In the genomic region with DNA sequence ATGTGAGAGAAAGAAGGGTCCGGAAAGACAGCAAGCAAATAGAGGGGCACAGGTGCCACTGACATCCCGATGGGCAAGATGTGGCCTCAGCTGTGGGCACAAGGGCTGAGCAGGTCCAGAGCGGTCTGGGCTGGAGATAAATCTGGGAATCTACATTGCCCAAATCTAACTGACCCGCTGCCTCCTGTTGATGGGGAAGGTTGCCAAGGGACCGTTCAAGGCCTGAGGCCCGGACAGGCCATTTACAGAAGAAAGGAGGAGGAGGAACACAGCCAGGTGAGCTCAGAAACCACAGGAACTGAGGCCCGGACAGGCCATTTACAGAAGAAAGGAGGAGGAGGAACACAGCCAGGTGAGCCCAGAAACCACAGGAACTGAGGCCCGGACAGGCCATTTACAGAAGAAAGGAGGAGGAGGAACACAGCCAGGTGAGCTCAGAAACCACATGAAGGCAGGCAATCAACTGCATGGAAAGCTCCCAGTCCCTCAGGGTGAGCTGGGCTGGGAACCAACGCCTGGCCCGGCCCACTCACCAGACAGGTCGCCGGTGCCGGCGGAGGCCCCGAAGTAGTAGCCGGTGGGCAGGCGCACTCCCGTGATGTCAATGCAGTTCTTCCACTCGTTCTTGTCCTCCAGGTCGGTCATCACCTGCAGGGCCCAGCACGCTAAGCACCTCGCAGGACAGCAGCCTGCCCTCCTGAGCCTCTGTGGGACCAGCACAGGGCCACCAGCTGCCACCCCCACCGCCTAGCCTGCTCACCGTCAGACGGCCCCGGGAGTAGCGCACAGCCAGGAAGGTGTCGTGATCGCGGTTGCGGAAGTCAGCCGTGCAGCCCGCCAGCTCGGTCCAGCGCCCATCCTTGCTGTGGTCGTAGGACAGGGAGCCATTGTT, we compare ENCODE assay signal across 1 cellular context.
TF ChIP-seq lines count a peak whose summit lies in the region.

No MANE protein-coding gene starts in this region.

TF ChIP-seq in HepG2, 621 proteins besides CTCF, POLR2A, EP300 and RAD21:
- peak; percentile 68 for TF ChIP-seq AGO2 (optimal IDR thresholded peaks at IDR 0.05; ENCODE audit: low read depth, low read length)
- TF ChIP-seq, protein P1, sequence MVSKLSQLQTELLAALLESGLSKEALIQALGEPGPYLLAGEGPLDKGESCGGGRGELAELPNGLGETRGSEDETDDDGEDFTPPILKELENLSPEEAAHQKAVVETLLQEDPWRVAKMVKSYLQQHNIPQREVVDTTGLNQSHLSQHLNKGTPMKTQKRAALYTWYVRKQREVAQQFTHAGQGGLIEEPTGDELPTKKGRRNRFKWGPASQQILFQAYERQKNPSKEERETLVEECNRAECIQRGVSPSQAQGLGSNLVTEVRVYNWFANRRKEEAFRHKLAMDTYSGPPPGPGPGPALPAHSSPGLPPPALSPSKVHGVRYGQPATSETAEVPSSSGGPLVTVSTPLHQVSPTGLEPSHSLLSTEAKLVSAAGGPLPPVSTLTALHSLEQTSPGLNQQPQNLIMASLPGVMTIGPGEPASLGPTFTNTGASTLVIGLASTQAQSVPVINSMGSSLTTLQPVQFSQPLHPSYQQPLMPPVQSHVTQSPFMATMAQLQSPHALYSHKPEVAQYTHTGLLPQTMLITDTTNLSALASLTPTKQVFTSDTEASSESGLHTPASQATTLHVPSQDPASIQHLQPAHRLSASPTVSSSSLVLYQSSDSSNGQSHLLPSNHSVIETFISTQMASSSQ (IDR thresholded peaks at IDR 0.05; ENCODE audit: low read depth), result no peak
- TF ChIP-seq, protein P1 (CRISPR knock-in tag; IDR thresholded peaks at IDR 0.05; ENCODE audit: borderline replicate concordance), result no peak
- 0 out of 2 replicates have a peak, but pooled peaks have one; percentile 45 for TF ChIP-seq RBFOX2 (IDR thresholded peaks at IDR 0.05; ENCODE audit: low read depth, low read length)
TF ChIP-seq in HepG2: peak in this region for 2.
